10 cellular contexts compared by ENCODE assay signal in the genomic region with DNA sequence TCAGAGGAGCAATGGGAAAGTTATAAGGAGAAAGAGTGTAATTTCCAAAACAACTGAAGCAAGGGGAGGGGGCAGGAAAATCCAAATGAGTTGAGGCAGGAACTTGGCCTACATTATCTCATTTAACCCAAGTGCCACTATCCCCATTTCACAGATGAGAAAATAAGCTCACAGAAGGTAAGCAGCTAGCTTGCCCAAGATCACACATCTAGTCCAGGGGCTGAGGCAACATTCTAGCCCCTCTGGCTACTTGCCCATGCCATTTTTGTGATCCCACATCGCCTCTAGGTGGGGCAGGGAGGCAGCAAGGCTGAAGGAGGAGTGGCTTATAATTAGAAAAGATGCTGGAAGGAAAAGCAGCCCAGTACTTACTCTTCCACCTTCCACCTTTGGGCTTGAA. TPM values are rescaled to one million over a fixed set of nuclear protein-coding genes. Genes with fewer than 3 reads are reported as not detected.
A peak's percentile ranks its signal among the peaks of the same experiment; 100 is the strongest.
DNase-seq lines count a peak whose midpoint lies in the region; ATAC-seq and TF ChIP-seq lines count a peak whose summit lies in the region.
"Had no signal": no experiment of that assay in that cellular context is flagged by ENCODE, and none has a peak within 500 bp of the region (broad histone marks: within the 10 kb centered on the region; RNA-seq: fewer than 3 reads in every experiment).

No MANE protein-coding gene starts in this region.

- peaks cover 9 to 12% of the 10 kb centered on the region in 2 experiments for H3K79me1 ChIP-seq in IMR-90 (ENCODE audit: low read depth in 1 of 2, low read length in 2 of 2)

- TF ChIP-seq CTCF in IMR-90 (conservative IDR thresholded peaks at IDR 0.05; ENCODE audit: low read depth, low read length) (peak; percentile 12; the same call in 1 of the 2 replicates), VCaP (conservative IDR thresholded peaks at IDR 0.05) (peak; percentile 43), osteocyte (IDR thresholded peaks at IDR 0.05) (peak; percentile 20), endothelial cell (IDR thresholded peaks at IDR 0.05; ENCODE audit: unreplicated experiment) (no peak), stomach (IDR thresholded peaks at IDR 0.05) (no peak), CD14-positive monocyte (IDR thresholded peaks at IDR 0.05) (no peak)

- H3K27ac ChIP-seq in IMR-90 (ENCODE audit: insufficient read depth, low read length) (no peak overlapping the region), VCaP (no peak overlapping the region), stomach (no peak overlapping the region)
- H3K27ac ChIP-seq: ovary had no signal

- POLR2A ChIA-PET in activated CD4-positive, alpha-beta T cell treated with anti-CD3 and anti-CD28 coated beads for 36 hours (lab: Charles Lee), result interaction anchor here (0.9 kb wide), 1 partner anchor 13 kb away, joined by 3 read pairs; no protein-coding TSS in a partner anchor
- POLR2A ChIA-PET in IMR-90 (lab: Charles Lee; ENCODE audit: unreplicated experiment), result interaction anchor here (0.5 kb wide), 1 partner anchor 96 kb away, joined by 3 read pairs; no protein-coding TSS in a partner anchor

- no peak for ATAC-seq in activated CD4-positive, alpha-beta T cell treated with anti-CD3 and anti-CD28 coated beads for 36 hours
- ATAC-seq in IMR-90 (ENCODE audit: low read depth), result no peak

- no peak overlapping the region for H3K56ac ChIP-seq in IMR-90 (ENCODE audit: extremely low read depth, insufficient read depth, low read length)

- no peak overlapping the region for H3K27ac Mint-ChIP-seq in activated CD4-positive, alpha-beta T cell treated with anti-CD3 and anti-CD28 coated beads for 36 hours
- H3K27ac Mint-ChIP-seq in activated CD4-positive, alpha-beta T cell treated with anti-CD3 and anti-CD28 coated beads, Interleukin-2, amount 10 ng/mL, durations not matched to agents 24 days and 14 days, result no peak overlapping the region
- H3K27ac Mint-ChIP-seq in osteocyte (ENCODE audit: unreplicated experiment) (no peak overlapping the region), endothelial cell (ENCODE audit: unreplicated experiment) (no peak overlapping the region), CD14-positive monocyte (no peak overlapping the region)

- H3K18ac ChIP-seq in IMR-90 (ENCODE audit: low read depth, low read length), result no peak overlapping the region

- H2AK5ac ChIP-seq in IMR-90 (ENCODE audit: low read depth, low read length), result no peak overlapping the region

- no peak overlapping the region for H3K4me3 Mint-ChIP-seq in activated CD4-positive, alpha-beta T cell treated with anti-CD3 and anti-CD28 coated beads for 36 hours
- H3K4me3 Mint-ChIP-seq in activated CD4-positive, alpha-beta T cell treated with anti-CD3 and anti-CD28 coated beads, Interleukin-2, amount 10 ng/mL, durations not matched to agents 24 days and 14 days, result no peak overlapping the region
- H3K4me3 Mint-ChIP-seq in osteocyte (ENCODE audit: unreplicated experiment), result no peak overlapping the region
- no peak overlapping the region for H3K4me3 Mint-ChIP-seq in endothelial cell (ENCODE audit: unreplicated experiment)
- no peak overlapping the region for H3K4me3 Mint-ChIP-seq in CD14-positive monocyte

- H3K9me3 ChIP-seq in IMR-90 (ENCODE audit: control insufficient read depth, insufficient read depth, low read length) (no peaks in the 10 kb centered on the region), stomach (no peaks in the 10 kb centered on the region)
- H3K9me3 ChIP-seq: ovary had no signal

- no peak overlapping the region for H4K8ac ChIP-seq in IMR-90 (ENCODE audit: low read depth in 2 of 2, low read length in 2 of 2)

- H3K9me1 ChIP-seq in IMR-90 (ENCODE audit: insufficient read depth, low read length), result no peaks in the 10 kb centered on the region

- BruUV-seq in IMR-90 (replicated peaks; lab: Mats Ljungman, UMichigan), result no TSS peak

- CTCF ChIA-PET in activated CD4-positive, alpha-beta T cell treated with anti-CD3 and anti-CD28 coated beads for 36 hours (lab: Charles Lee), result interaction anchor here (0.8 to 1.3 kb wide), 2 partner anchors 15 to 22 kb away, joined by 3 read pairs; no protein-coding TSS in a partner anchor
- CTCF ChIA-PET in IMR-90 (lab: Yijun Ruan, JAX), result no interaction called here

- intact Hi-C loops in activated CD4-positive, alpha-beta T cell treated with anti-CD3 and anti-CD28 coated beads for 36 hours (cut with DNase I, micrococcal nuclease), result loop anchor here in 1 of 2 experiments (5.0 kb wide), 1 partner anchor 216 kb away; no protein-coding TSS in a partner anchor
- intact Hi-C loops in activated CD4-positive, alpha-beta T cell treated with anti-CD3 and anti-CD28 coated beads, Interleukin-2, amount 10 ng/mL, durations not matched to agents 24 days and 14 days (cut with micrococcal nuclease), result loop anchor here (10.0 kb wide), 1 partner anchor 91 kb away; no protein-coding TSS in a partner anchor
- intact Hi-C loops in IMR-90 (cut with micrococcal nuclease) (loop anchor here (5.0 kb wide), 1 partner anchor 94 kb away; no protein-coding TSS in a partner anchor), stomach (cut with DNase I; ENCODE audit: low total_unique reads) (no loop called here), CD14-positive monocyte (cut with micrococcal nuclease) (loop anchor here (5.0 to 10.0 kb wide), 3 partner anchors 39 to 91 kb away; partner anchors contain the start of genes CCDC171 (in 2 of the 2) and SNAPC3 (in 2 of the 2))

- TF ChIP-seq RAD21 in IMR-90 (IDR thresholded peaks at IDR 0.05; ENCODE audit: low read length), result no peak

- TF ChIP-seq POLR2A in IMR-90 (IDR thresholded peaks at IDR 0.05; ENCODE audit: low read depth, low read length), result no peak
- no peak for TF ChIP-seq POLR2A in stomach (IDR thresholded peaks at IDR 0.05)

- H4K20me1 ChIP-seq in IMR-90 (ENCODE audit: insufficient read depth, low read length), result peaks cover 3% of the 10 kb centered on the region; the same call in 1 of the 2 replicates

- H3K27me3 Mint-ChIP-seq in activated CD4-positive, alpha-beta T cell treated with anti-CD3 and anti-CD28 coated beads for 36 hours, result no peaks in the 10 kb centered on the region
- peaks cover 8% of the 10 kb centered on the region for H3K27me3 Mint-ChIP-seq in activated CD4-positive, alpha-beta T cell treated with anti-CD3 and anti-CD28 coated beads, Interleukin-2, amount 10 ng/mL, durations not matched to agents 24 days and 14 days
- H3K27me3 Mint-ChIP-seq in osteocyte (ENCODE audit: unreplicated experiment) (no peaks in the 10 kb centered on the region), endothelial cell (ENCODE audit: unreplicated experiment) (peaks cover 10% of the 10 kb centered on the region), CD14-positive monocyte (ENCODE audit: low read depth in 3 of 3) (peaks cover 0 to under 1% (median 0%) of the 10 kb centered on the region in 3 donors)

- H3K27me3 ChIP-seq in IMR-90 (ENCODE audit: control insufficient read depth, insufficient read depth, low read length) (no peaks in the 10 kb centered on the region; the same call in 1 of the 2 replicates), stomach (no peaks in the 10 kb centered on the region)
- H3K27me3 ChIP-seq: ovary had no signal

- H3K4me2 ChIP-seq in IMR-90 (ENCODE audit: low read depth, low read length), result no peak overlapping the region

- no peak overlapping the region for H3K9ac ChIP-seq in IMR-90 (ENCODE audit: low read depth, low read length)

- H3K4ac ChIP-seq in IMR-90 (ENCODE audit: low read depth, low read length), result no peak overlapping the region

- WGBS in IMR-90 (ENCODE audit: extremely low coverage in 2 of 2, insufficient read length in 1 of 2), 2 experiments, result no CpG with 5 or more reads among the region's 1 CpG
- 25 to 60% (median 36%) methylated on average over 1 of the region's 1 CpG for WGBS in stomach, 5 donors

- H3K14ac ChIP-seq in IMR-90 (replicated peaks; ENCODE audit: low read depth, low read length), result no peak overlapping the region

- H3K36me3 ChIP-seq in IMR-90 (ENCODE audit: control insufficient read depth, insufficient read depth, low read length) (no peaks in the 10 kb centered on the region), stomach (no peaks in the 10 kb centered on the region)
- H3K36me3 ChIP-seq: ovary had no signal

- H2AFZ ChIP-seq in IMR-90 (replicated peaks; ENCODE audit: low read length, poor library complexity), result peak overlapping the region; percentile 24

- peaks cover 31% of the 10 kb centered on the region for H3K4me1 Mint-ChIP-seq in activated CD4-positive, alpha-beta T cell treated with anti-CD3 and anti-CD28 coated beads for 36 hours
- H3K4me1 Mint-ChIP-seq in activated CD4-positive, alpha-beta T cell treated with anti-CD3 and anti-CD28 coated beads, Interleukin-2, amount 10 ng/mL, durations not matched to agents 24 days and 14 days, result peaks cover 26% of the 10 kb centered on the region
- H3K4me1 Mint-ChIP-seq in osteocyte (ENCODE audit: unreplicated experiment) (peaks cover 23% of the 10 kb centered on the region), endothelial cell (ENCODE audit: unreplicated experiment) (peaks cover 31% of the 10 kb centered on the region), CD14-positive monocyte (peaks cover 29% of the 10 kb centered on the region)

- no peak overlapping the region for H2AK9ac ChIP-seq in IMR-90 (replicated peaks; ENCODE audit: low read depth, low read length, poor library complexity)

- no peak overlapping the region for H2BK120ac ChIP-seq in IMR-90 (ENCODE audit: low read depth, low read length)

- H3K4me3 ChIP-seq in IMR-90 (ENCODE audit: insufficient read depth, low read depth, low read length), result no peak overlapping the region
- H3K4me3 ChIP-seq in stomach, result no peak overlapping the region
- H3K4me3 ChIP-seq: ovary had no signal

- H4K91ac ChIP-seq in IMR-90 (ENCODE audit: insufficient read depth, low read depth, low read length), result no peak overlapping the region

- no peak for TF ChIP-seq EP300 in stomach (IDR thresholded peaks at IDR 0.05)

- H3K36me3 Mint-ChIP-seq in activated CD4-positive, alpha-beta T cell treated with anti-CD3 and anti-CD28 coated beads for 36 hours (ENCODE audit: low read depth), result peaks cover 15% of the 10 kb centered on the region
- peaks cover 12% of the 10 kb centered on the region for H3K36me3 Mint-ChIP-seq in activated CD4-positive, alpha-beta T cell treated with anti-CD3 and anti-CD28 coated beads, Interleukin-2, amount 10 ng/mL, durations not matched to agents 24 days and 14 days (ENCODE audit: low read depth)
- peaks cover 3% of the 10 kb centered on the region for H3K36me3 Mint-ChIP-seq in osteocyte (ENCODE audit: unreplicated experiment)
- H3K36me3 Mint-ChIP-seq in endothelial cell (ENCODE audit: low read depth, unreplicated experiment), result peaks cover 5% of the 10 kb centered on the region
- peaks cover 2 to 5% of the 10 kb centered on the region in 2 donors for H3K36me3 Mint-ChIP-seq in CD14-positive monocyte

- H2BK15ac ChIP-seq in IMR-90 (ENCODE audit: low read depth, low read length), result no peak overlapping the region

- H2BK5ac ChIP-seq in IMR-90 (ENCODE audit: low read depth, low read length, poor library complexity, severe bottlenecking), result no peak overlapping the region

- no peak overlapping the region for H4K5ac ChIP-seq in IMR-90 (ENCODE audit: low read depth, low read length)

- dilution Hi-C loops in IMR-90 (cut with HindIII; ENCODE audit: low sequenced_read_pairs, unreplicated experiment), result no loop called here

- peak; percentile 39 for DNase-seq in activated CD4-positive, alpha-beta T cell treated with anti-CD3 and anti-CD28 coated beads for 36 hours
- no peak for DNase-seq in activated CD4-positive, alpha-beta T cell treated with anti-CD3 and anti-CD28 coated beads, Interleukin-2, amount 10 ng/mL, durations not matched to agents 24 days and 14 days
- DNase-seq in IMR-90, result no peak
- DNase-seq in osteocyte (ENCODE audit: extremely low spot score, unreplicated experiment), result no peak
- no peak for DNase-seq in endothelial cell (ENCODE audit: low spot score)
- no peak for DNase-seq in stomach
- no peak for DNase-seq in CD14-positive monocyte (ENCODE audit: low spot score)
- DNase-seq: T-helper 9 cell had no signal

- in situ Hi-C loops in IMR-90 (cut with MboI; ENCODE audit: low sequenced_read_pairs), result no loop called here

- H2BK20ac ChIP-seq in IMR-90 (ENCODE audit: low read depth, low read length), result no peak overlapping the region

- H3K9me3 Mint-ChIP-seq in activated CD4-positive, alpha-beta T cell treated with anti-CD3 and anti-CD28 coated beads for 36 hours (ENCODE audit: low read depth), result no peaks in the 10 kb centered on the region
- no peaks in the 10 kb centered on the region for H3K9me3 Mint-ChIP-seq in activated CD4-positive, alpha-beta T cell treated with anti-CD3 and anti-CD28 coated beads, Interleukin-2, amount 10 ng/mL, durations not matched to agents 24 days and 14 days
- H3K9me3 Mint-ChIP-seq in osteocyte (ENCODE audit: unreplicated experiment) (no peaks in the 10 kb centered on the region), endothelial cell (ENCODE audit: unreplicated experiment) (no peaks in the 10 kb centered on the region), CD14-positive monocyte (peaks cover 0 to 3% (median 0%) of the 10 kb centered on the region in 7 donors)

- H3K4me1 ChIP-seq in IMR-90 (ENCODE audit: control insufficient read depth, insufficient read depth, low read length) (peaks cover 2% of the 10 kb centered on the region; the same call in 1 of the 2 replicates), stomach (peaks cover 16 to 26% (median 21%) of the 10 kb centered on the region in 4 donors)

- no peak overlapping the region for H3K23ac ChIP-seq in IMR-90 (ENCODE audit: low read depth, low read length)

RNA-seq across cellular contexts. Expression of gene PSIP1, which starts 2.6 kb away (rescaled TPM):
- total RNA-seq in activated CD4-positive, alpha-beta T cell treated with anti-CD3 and anti-CD28 coated beads for 36 hours, result 100 to 1,000 TPM; 139 to 189 TPM
- total RNA-seq in activated CD4-positive, alpha-beta T cell treated with anti-CD3 and anti-CD28 coated beads, Interleukin-2, amount 10 ng/mL, durations not matched to agents 24 days and 14 days, result 106 TPM in 2 replicates
- 27.2 and 30.0 TPM in 2 replicates for total RNA-seq in IMR-90 (2012; rRNA removed)
- 14.7 and 21.8 TPM in 2 replicates for polyA plus RNA-seq in IMR-90 (2012; rRNA removed)
- polyA plus RNA-seq in IMR-90 (2012; cell fraction: cytosol; rRNA removed), result 2.0 and 12.5 TPM in 2 replicates
- polyA plus RNA-seq in IMR-90 (2012; cell fraction: nucleus; rRNA removed; ENCODE audit: low replicate concordance), result 9.5 and 13.0 TPM in 2 replicates
- 77.5 and 78.1 TPM in 2 replicates for total RNA-seq in osteocyte
- 128 TPM for total RNA-seq in endothelial cell (ENCODE audit: unreplicated experiment)
- 10 to 100 TPM in 4 of 5 donors, 1 to 10 TPM in 1; 6.4 to 90.1 (median 61.9) TPM for total RNA-seq in stomach
- 10 to 100 TPM; 21.4 to 25.1 (median 23.1) TPM for polyA plus RNA-seq in stomach
- 10 to 100 TPM; 19.8 to 20.2 TPM for polyA plus RNA-seq in CD14-positive monocyte

RNA-seq across cellular contexts. Expression of gene CCDC171, which starts 39.5 kb away (rescaled TPM):
- 1 to 10 TPM; 2.8 to 2.9 TPM for total RNA-seq in activated CD4-positive, alpha-beta T cell treated with anti-CD3 and anti-CD28 coated beads for 36 hours
- total RNA-seq in activated CD4-positive, alpha-beta T cell treated with anti-CD3 and anti-CD28 coated beads, Interleukin-2, amount 10 ng/mL, durations not matched to agents 24 days and 14 days, result 1.5 and 1.6 TPM in 2 replicates
- total RNA-seq in IMR-90 (2012; rRNA removed) (2.2 and 2.5 TPM in 2 replicates), osteocyte (4.5 and 5.4 TPM in 2 replicates), endothelial cell (ENCODE audit: unreplicated experiment) (6.5 TPM), stomach (10 to 100 TPM in 2 of 5 donors, 1 to 10 TPM in 3; 1.2 to 26.3 (median 3.3) TPM)
- polyA plus RNA-seq in IMR-90 (2012; rRNA removed) (0.33 and 0.63 TPM in 2 replicates), stomach (1 to 10 TPM in 2 of 3 donors, not detected in 1; 1.2 TPM), CD14-positive monocyte (under 1 TPM; 0.08 to 0.10 TPM)
- polyA plus RNA-seq in IMR-90 (2012; cell fraction: cytosol; rRNA removed), result 0.05 and 0.07 TPM in 2 replicates
- 0.41 and 3.6 TPM in 2 replicates for polyA plus RNA-seq in IMR-90 (2012; cell fraction: nucleus; rRNA removed; ENCODE audit: low replicate concordance)

Comparison
In these comparisons a context has a peak if more than half of its experiments do, and no peak if none do; other contexts are left out.
1. CTCF ChIP-seq: peak in IMR-90 (single experiment), VCaP (single experiment) and osteocyte (single experiment); none in endothelial cell (single experiment), stomach (0 of 7) and CD14-positive monocyte (single experiment).